Comparison of ENCODE assay signal across 1 cellular context in the genomic region with DNA sequence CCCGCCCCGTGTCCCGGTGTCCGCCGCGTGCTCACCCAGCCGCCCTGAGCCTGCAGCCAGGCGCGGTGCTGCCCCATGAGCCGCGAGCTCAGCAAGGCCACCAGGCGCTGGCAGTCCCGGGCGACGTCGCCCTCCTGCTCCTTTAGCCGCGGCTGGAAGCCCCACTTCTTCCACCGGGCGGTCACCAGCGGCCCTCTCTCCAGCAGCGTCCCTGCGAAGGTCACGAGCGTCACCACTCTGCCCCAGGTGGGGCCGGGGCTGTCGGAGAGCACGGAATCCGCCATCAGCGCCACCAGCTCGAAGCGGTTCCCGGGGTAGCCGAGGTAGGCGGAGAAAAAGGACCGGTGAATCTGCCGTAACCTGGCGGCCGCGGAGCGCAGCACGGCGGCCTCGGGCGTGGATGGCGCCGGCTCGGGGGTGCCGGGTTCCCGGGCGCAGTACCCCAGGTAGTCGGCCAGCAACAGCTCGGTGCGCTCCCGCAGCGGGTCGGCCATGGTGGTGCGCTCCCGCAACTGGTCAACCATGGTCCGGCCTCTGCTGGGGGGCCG.
TF ChIP-seq lines count a peak whose summit lies in the region.

No MANE protein-coding gene starts in this region.

TF ChIP-seq in WTC11, 78 proteins besides CTCF, POLR2A, EP300 and RAD21 (continued from another document and continues in another):
- TF ChIP-seq, protein P1, sequence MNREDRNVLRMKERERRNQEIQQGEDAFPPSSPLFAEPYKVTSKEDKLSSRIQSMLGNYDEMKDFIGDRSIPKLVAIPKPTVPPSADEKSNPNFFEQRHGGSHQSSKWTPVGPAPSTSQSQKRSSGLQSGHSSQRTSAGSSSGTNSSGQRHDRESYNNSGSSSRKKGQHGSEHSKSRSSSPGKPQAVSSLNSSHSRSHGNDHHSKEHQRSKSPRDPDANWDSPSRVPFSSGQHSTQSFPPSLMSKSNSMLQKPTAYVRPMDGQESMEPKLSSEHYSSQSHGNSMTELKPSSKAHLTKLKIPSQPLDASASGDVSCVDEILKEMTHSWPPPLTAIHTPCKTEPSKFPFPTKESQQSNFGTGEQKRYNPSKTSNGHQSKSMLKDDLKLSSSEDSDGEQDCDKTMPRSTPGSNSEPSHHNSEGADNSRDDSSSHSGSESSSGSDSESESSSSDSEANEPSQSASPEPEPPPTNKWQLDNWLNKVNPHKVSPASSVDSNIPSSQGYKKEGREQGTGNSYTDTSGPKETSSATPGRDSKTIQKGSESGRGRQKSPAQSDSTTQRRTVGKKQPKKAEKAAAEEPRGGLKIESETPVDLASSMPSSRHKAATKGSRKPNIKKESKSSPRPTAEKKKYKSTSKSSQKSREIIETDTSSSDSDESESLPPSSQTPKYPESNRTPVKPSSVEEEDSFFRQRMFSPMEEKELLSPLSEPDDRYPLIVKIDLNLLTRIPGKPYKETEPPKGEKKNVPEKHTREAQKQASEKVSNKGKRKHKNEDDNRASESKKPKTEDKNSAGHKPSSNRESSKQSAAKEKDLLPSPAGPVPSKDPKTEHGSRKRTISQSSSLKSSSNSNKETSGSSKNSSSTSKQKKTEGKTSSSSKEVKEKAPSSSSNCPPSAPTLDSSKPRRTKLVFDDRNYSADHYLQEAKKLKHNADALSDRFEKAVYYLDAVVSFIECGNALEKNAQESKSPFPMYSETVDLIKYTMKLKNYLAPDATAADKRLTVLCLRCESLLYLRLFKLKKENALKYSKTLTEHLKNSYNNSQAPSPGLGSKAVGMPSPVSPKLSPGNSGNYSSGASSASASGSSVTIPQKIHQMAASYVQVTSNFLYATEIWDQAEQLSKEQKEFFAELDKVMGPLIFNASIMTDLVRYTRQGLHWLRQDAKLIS (CRISPR knock-in tag; IDR thresholded peaks at IDR 0.05; ENCODE audit: borderline replicate concordance): no peak; the same call in 1 of the 2 replicates
- TF ChIP-seq GRHL2 (CRISPR knock-in tag; IDR thresholded peaks at IDR 0.05; ENCODE audit: insufficient replicate concordance, severe bottlenecking): no peak
- TF ChIP-seq, protein P2, sequence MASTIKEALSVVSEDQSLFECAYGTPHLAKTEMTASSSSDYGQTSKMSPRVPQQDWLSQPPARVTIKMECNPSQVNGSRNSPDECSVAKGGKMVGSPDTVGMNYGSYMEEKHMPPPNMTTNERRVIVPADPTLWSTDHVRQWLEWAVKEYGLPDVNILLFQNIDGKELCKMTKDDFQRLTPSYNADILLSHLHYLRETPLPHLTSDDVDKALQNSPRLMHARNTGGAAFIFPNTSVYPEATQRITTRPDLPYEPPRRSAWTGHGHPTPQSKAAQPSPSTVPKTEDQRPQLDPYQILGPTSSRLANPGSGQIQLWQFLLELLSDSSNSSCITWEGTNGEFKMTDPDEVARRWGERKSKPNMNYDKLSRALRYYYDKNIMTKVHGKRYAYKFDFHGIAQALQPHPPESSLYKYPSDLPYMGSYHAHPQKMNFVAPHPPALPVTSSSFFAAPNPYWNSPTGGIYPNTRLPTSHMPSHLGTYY (CRISPR knock-in tag; IDR thresholded peaks at IDR 0.05): no peak
- TF ChIP-seq TP53 (CRISPR knock-in tag; IDR thresholded peaks at IDR 0.05): peak; percentile 95
- no peak for TF ChIP-seq ZNF121 (CRISPR knock-in tag; IDR thresholded peaks at IDR 0.05)
- TF ChIP-seq MXD4 (CRISPR knock-in tag; IDR thresholded peaks at IDR 0.05; ENCODE audit: borderline replicate concordance): no peak
- TF ChIP-seq, protein P3, sequence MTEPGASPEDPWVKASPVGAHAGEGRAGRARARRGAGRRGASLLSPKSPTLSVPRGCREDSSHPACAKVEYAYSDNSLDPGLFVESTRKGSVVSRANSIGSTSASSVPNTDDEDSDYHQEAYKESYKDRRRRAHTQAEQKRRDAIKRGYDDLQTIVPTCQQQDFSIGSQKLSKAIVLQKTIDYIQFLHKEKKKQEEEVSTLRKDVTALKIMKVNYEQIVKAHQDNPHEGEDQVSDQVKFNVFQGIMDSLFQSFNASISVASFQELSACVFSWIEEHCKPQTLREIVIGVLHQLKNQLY (CRISPR knock-in tag; IDR thresholded peaks at IDR 0.05): 0 out of 2 replicates have a peak, but pooled peaks have one; percentile 57
- peak; percentile 74; the same call in 1 of the 2 replicates for TF ChIP-seq FOXK1 (CRISPR knock-in tag; IDR thresholded peaks at IDR 0.05)
- no peak for TF ChIP-seq NFYB (CRISPR knock-in tag; conservative IDR thresholded peaks at IDR 0.05; ENCODE audit: low read depth)
- TF ChIP-seq IRF2 (CRISPR knock-in tag; IDR thresholded peaks at IDR 0.05; ENCODE audit: borderline replicate concordance, low read depth): no peak
- TF ChIP-seq, protein P4, sequence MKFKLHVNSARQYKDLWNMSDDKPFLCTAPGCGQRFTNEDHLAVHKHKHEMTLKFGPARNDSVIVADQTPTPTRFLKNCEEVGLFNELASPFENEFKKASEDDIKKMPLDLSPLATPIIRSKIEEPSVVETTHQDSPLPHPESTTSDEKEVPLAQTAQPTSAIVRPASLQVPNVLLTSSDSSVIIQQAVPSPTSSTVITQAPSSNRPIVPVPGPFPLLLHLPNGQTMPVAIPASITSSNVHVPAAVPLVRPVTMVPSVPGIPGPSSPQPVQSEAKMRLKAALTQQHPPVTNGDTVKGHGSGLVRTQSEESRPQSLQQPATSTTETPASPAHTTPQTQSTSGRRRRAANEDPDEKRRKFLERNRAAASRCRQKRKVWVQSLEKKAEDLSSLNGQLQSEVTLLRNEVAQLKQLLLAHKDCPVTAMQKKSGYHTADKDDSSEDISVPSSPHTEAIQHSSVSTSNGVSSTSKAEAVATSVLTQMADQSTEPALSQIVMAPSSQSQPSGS (CRISPR knock-in tag; IDR thresholded peaks at IDR 0.05; ENCODE audit: borderline replicate concordance, low read depth): no peak
- peak; percentile 87; the same call in 1 of the 2 replicates for TF ChIP-seq JUN (CRISPR knock-in tag; IDR thresholded peaks at IDR 0.05)
- TF ChIP-seq ZNF671 (CRISPR knock-in tag; IDR thresholded peaks at IDR 0.05): no peak
- TF ChIP-seq, protein P5, sequence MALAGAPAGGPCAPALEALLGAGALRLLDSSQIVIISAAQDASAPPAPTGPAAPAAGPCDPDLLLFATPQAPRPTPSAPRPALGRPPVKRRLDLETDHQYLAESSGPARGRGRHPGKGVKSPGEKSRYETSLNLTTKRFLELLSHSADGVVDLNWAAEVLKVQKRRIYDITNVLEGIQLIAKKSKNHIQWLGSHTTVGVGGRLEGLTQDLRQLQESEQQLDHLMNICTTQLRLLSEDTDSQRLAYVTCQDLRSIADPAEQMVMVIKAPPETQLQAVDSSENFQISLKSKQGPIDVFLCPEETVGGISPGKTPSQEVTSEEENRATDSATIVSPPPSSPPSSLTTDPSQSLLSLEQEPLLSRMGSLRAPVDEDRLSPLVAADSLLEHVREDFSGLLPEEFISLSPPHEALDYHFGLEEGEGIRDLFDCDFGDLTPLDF (CRISPR knock-in tag; IDR thresholded peaks at IDR 0.05): peak; percentile 77; the same call in 1 of the 2 replicates
- TF ChIP-seq SMAD3 (CRISPR knock-in tag; IDR thresholded peaks at IDR 0.05; ENCODE audit: borderline replicate concordance): peak; percentile 88
- no peak for TF ChIP-seq HMGA2 (CRISPR knock-in tag; IDR thresholded peaks at IDR 0.05)
- TF ChIP-seq, protein P6, sequence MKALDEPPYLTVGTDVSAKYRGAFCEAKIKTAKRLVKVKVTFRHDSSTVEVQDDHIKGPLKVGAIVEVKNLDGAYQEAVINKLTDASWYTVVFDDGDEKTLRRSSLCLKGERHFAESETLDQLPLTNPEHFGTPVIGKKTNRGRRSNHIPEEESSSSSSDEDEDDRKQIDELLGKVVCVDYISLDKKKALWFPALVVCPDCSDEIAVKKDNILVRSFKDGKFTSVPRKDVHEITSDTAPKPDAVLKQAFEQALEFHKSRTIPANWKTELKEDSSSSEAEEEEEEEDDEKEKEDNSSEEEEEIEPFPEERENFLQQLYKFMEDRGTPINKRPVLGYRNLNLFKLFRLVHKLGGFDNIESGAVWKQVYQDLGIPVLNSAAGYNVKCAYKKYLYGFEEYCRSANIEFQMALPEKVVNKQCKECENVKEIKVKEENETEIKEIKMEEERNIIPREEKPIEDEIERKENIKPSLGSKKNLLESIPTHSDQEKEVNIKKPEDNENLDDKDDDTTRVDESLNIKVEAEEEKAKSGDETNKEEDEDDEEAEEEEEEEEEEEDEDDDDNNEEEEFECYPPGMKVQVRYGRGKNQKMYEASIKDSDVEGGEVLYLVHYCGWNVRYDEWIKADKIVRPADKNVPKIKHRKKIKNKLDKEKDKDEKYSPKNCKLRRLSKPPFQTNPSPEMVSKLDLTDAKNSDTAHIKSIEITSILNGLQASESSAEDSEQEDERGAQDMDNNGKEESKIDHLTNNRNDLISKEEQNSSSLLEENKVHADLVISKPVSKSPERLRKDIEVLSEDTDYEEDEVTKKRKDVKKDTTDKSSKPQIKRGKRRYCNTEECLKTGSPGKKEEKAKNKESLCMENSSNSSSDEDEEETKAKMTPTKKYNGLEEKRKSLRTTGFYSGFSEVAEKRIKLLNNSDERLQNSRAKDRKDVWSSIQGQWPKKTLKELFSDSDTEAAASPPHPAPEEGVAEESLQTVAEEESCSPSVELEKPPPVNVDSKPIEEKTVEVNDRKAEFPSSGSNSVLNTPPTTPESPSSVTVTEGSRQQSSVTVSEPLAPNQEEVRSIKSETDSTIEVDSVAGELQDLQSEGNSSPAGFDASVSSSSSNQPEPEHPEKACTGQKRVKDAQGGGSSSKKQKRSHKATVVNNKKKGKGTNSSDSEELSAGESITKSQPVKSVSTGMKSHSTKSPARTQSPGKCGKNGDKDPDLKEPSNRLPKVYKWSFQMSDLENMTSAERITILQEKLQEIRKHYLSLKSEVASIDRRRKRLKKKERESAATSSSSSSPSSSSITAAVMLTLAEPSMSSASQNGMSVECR (CRISPR knock-in tag; IDR thresholded peaks at IDR 0.05; ENCODE audit: borderline replicate concordance): peak; percentile 94
- TF ChIP-seq ZNF416 (CRISPR knock-in tag; IDR thresholded peaks at IDR 0.05): no peak
- TF ChIP-seq, protein P7, sequence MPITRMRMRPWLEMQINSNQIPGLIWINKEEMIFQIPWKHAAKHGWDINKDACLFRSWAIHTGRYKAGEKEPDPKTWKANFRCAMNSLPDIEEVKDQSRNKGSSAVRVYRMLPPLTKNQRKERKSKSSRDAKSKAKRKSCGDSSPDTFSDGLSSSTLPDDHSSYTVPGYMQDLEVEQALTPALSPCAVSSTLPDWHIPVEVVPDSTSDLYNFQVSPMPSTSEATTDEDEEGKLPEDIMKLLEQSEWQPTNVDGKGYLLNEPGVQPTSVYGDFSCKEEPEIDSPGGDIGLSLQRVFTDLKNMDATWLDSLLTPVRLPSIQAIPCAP (CRISPR knock-in tag; IDR thresholded peaks at IDR 0.05): no peak
- TF ChIP-seq, protein P8, sequence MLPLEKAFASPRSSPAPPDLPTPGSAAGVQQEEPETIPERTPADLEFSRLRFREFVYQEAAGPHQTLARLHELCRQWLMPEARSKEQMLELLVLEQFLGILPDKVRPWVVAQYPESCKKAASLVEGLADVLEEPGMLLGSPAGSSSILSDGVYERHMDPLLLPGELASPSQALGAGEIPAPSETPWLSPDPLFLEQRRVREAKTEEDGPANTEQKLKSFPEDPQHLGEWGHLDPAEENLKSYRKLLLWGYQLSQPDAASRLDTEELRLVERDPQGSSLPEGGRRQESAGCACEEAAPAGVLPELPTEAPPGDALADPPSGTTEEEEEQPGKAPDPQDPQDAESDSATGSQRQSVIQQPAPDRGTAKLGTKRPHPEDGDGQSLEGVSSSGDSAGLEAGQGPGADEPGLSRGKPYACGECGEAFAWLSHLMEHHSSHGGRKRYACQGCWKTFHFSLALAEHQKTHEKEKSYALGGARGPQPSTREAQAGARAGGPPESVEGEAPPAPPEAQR (CRISPR knock-in tag; IDR thresholded peaks at IDR 0.05): no peak
- TF ChIP-seq, protein P9, sequence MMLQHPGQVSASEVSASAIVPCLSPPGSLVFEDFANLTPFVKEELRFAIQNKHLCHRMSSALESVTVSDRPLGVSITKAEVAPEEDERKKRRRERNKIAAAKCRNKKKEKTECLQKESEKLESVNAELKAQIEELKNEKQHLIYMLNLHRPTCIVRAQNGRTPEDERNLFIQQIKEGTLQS (CRISPR knock-in tag; conservative IDR thresholded peaks at IDR 0.05): no peak
- TF ChIP-seq, protein P10, sequence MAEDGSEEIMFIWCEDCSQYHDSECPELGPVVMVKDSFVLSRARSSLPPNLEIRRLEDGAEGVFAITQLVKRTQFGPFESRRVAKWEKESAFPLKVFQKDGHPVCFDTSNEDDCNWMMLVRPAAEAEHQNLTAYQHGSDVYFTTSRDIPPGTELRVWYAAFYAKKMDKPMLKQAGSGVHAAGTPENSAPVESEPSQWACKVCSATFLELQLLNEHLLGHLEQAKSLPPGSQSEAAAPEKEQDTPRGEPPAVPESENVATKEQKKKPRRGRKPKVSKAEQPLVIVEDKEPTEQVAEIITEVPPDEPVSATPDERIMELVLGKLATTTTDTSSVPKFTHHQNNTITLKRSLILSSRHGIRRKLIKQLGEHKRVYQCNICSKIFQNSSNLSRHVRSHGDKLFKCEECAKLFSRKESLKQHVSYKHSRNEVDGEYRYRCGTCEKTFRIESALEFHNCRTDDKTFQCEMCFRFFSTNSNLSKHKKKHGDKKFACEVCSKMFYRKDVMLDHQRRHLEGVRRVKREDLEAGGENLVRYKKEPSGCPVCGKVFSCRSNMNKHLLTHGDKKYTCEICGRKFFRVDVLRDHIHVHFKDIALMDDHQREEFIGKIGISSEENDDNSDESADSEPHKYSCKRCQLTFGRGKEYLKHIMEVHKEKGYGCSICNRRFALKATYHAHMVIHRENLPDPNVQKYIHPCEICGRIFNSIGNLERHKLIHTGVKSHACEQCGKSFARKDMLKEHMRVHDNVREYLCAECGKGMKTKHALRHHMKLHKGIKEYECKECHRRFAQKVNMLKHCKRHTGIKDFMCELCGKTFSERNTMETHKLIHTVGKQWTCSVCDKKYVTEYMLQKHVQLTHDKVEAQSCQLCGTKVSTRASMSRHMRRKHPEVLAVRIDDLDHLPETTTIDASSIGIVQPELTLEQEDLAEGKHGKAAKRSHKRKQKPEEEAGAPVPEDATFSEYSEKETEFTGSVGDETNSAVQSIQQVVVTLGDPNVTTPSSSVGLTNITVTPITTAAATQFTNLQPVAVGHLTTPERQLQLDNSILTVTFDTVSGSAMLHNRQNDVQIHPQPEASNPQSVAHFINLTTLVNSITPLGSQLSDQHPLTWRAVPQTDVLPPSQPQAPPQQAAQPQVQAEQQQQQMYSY (CRISPR knock-in tag; IDR thresholded peaks at IDR 0.05): 0 out of 2 replicates have a peak, but pooled peaks have one; percentile 54
- TF ChIP-seq MYBL2 (CRISPR knock-in tag; IDR thresholded peaks at IDR 0.05): peak; percentile 91
- peak; percentile 66 for TF ChIP-seq ZNF317 (CRISPR knock-in tag; IDR thresholded peaks at IDR 0.05; ENCODE audit: borderline replicate concordance, low read depth)
- 0 out of 2 replicates have a peak, but pooled peaks have one; percentile 65 for TF ChIP-seq ETV6 (CRISPR knock-in tag; IDR thresholded peaks at IDR 0.05)
- TF ChIP-seq FOXP1 (CRISPR knock-in tag; IDR thresholded peaks at IDR 0.05; ENCODE audit: borderline replicate concordance): peak; percentile 69; the same call in 1 of the 2 replicates
- TF ChIP-seq, protein P11, sequence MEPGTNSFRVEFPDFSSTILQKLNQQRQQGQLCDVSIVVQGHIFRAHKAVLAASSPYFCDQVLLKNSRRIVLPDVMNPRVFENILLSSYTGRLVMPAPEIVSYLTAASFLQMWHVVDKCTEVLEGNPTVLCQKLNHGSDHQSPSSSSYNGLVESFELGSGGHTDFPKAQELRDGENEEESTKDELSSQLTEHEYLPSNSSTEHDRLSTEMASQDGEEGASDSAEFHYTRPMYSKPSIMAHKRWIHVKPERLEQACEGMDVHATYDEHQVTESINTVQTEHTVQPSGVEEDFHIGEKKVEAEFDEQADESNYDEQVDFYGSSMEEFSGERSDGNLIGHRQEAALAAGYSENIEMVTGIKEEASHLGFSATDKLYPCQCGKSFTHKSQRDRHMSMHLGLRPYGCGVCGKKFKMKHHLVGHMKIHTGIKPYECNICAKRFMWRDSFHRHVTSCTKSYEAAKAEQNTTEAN (CRISPR knock-in tag; IDR thresholded peaks at IDR 0.05): no peak
- TF ChIP-seq ELF4 (CRISPR knock-in tag; IDR thresholded peaks at IDR 0.05; ENCODE audit: low read depth): no peak; the same call in 1 of the 2 replicates
- TF ChIP-seq NFATC4 (CRISPR knock-in tag; IDR thresholded peaks at IDR 0.05): no peak
